In genomic region chr9:107316795-107317661, GRCh38 we compare ENCODE assay signal across 9 cellular contexts. TPM values are rescaled to one million over a fixed set of nuclear protein-coding genes. Genes with fewer than 3 reads are reported as not detected.
DNase-seq lines count a peak whose midpoint lies in the region; ATAC-seq and TF ChIP-seq lines count a peak whose summit lies in the region.
"Had no signal": no experiment of that assay in that cellular context is flagged by ENCODE, and none has a peak within 500 bp of the region (broad histone marks: within the 10 kb centered on the region; RNA-seq: fewer than 3 reads in every experiment).

No MANE protein-coding gene starts in this region.

- peaks cover 7% of the 10 kb centered on the region for H3K4me1 ChIP-seq in CD4-positive, alpha-beta memory T cell (ENCODE audit: insufficient read depth, low read length)
- H3K4me1 ChIP-seq in naive thymus-derived CD4-positive, alpha-beta T cell (ENCODE audit: control insufficient read depth in 2 of 2, insufficient read depth in 2 of 2, low read length in 2 of 2), result no peaks in the 10 kb centered on the region
- H3K4me1 ChIP-seq in A673 (ENCODE audit: insufficient read depth, low read length, poor library complexity, severe bottlenecking), result no peaks in the 10 kb centered on the region
- no peaks in the 10 kb centered on the region for H3K4me1 ChIP-seq in tibial artery

- H3K27ac ChIP-seq in CD4-positive, alpha-beta memory T cell (ENCODE audit: low read depth, low read length), result no peak overlapping the region
- no peak overlapping the region for H3K27ac ChIP-seq in naive thymus-derived CD4-positive, alpha-beta T cell (ENCODE audit: low read depth, low read length)
- no peak overlapping the region for H3K27ac ChIP-seq in A673 (ENCODE audit: low read depth, low read length, poor library complexity, severe bottlenecking)
- no peak overlapping the region for H3K27ac ChIP-seq in tibial artery

- H3K27me3 Mint-ChIP-seq in CD4-positive, alpha-beta memory T cell, result no peaks in the 10 kb centered on the region
- no peaks in the 10 kb centered on the region for H3K27me3 Mint-ChIP-seq in activated naive CD8-positive, alpha-beta T cell treated with anti-CD3 and anti-CD28 coated beads, Interleukin-2, amount 10 ng/mL, durations not matched to agents 7 days and 5 days
- H3K27me3 Mint-ChIP-seq in naive thymus-derived CD4-positive, alpha-beta T cell, result no peaks in the 10 kb centered on the region

- peaks cover 42 to 64% (median 57%) of the 10 kb centered on the region in 4 donors for H3K4me1 Mint-ChIP-seq in CD4-positive, alpha-beta memory T cell
- peaks cover 30% of the 10 kb centered on the region for H3K4me1 Mint-ChIP-seq in activated naive CD8-positive, alpha-beta T cell treated with anti-CD3 and anti-CD28 coated beads, Interleukin-2, amount 10 ng/mL, durations not matched to agents 7 days and 5 days
- H3K4me1 Mint-ChIP-seq in naive thymus-derived CD4-positive, alpha-beta T cell, result peaks cover 30 to 70% (median 55%) of the 10 kb centered on the region in 7 donors

- peak; percentile 37 for ATAC-seq in GM19351 (IDR thresholded peaks at IDR 0.05; ENCODE audit: unreplicated experiment)
- no peak for ATAC-seq in activated naive CD8-positive, alpha-beta T cell treated with anti-CD3 and anti-CD28 coated beads, Interleukin-2, amount 10 ng/mL, durations not matched to agents 7 days and 5 days (ENCODE audit: low read depth)
- ATAC-seq in naive thymus-derived CD4-positive, alpha-beta T cell, result no peak

- H3K36me3 ChIP-seq in CD4-positive, alpha-beta memory T cell (ENCODE audit: insufficient read depth, low read length), result peaks cover 15% of the 10 kb centered on the region
- peaks cover 0 to 21% (median 13%) of the 10 kb centered on the region in 3 experiments for H3K36me3 ChIP-seq in naive thymus-derived CD4-positive, alpha-beta T cell (ENCODE audit: control insufficient read depth in 2 of 3, insufficient read depth in 3 of 3, low read length in 3 of 3)
- H3K36me3 ChIP-seq in A673 (ENCODE audit: insufficient read depth, low read length, poor library complexity, severe bottlenecking), result peaks cover 68% of the 10 kb centered on the region
- peaks cover 24 to 73% (median 30%) of the 10 kb centered on the region in 3 donors for H3K36me3 ChIP-seq in tibial artery

- POLR2A ChIA-PET in CD4-positive, alpha-beta memory T cell (lab: Charles Lee; ENCODE audit: partially characterized antibody), result no interaction called here
- POLR2A ChIA-PET in activated naive CD8-positive, alpha-beta T cell treated with anti-CD3 and anti-CD28 coated beads, Interleukin-2, amount 10 ng/mL, durations not matched to agents 7 days and 5 days (lab: Charles Lee), result no interaction called here
- POLR2A ChIA-PET in naive thymus-derived CD4-positive, alpha-beta T cell (lab: Charles Lee), result interaction anchor here (0.7 kb wide), 1 partner anchor 40 kb away, joined by 5 read pairs; no protein-coding TSS in a partner anchor
- POLR2A ChIA-PET in A673 (lab: Charles Lee; ENCODE audit: low non-redundant PET), result no interaction called here

- no TSS peak for BruUV-seq in A673 (replicated peaks; lab: Mats Ljungman, UMichigan)

- intact Hi-C loops in CD4-positive, alpha-beta memory T cell (cut with micrococcal nuclease), result no loop called here
- intact Hi-C loops in naive thymus-derived CD4-positive, alpha-beta T cell (cut with micrococcal nuclease), result no loop called here
- intact Hi-C loops in A673 (cut with micrococcal nuclease; ENCODE audit: unreplicated experiment) (no loop called here), tibial artery (cut with DNase I; ENCODE audit: low total_unique reads) (no loop called here)

- peak overlapping the region in 6 of 7 donors; percentile 1 to 86 (median 43) for H3K27ac Mint-ChIP-seq in CD4-positive, alpha-beta memory T cell
- peak overlapping the region; percentile 29 for H3K27ac Mint-ChIP-seq in activated naive CD8-positive, alpha-beta T cell treated with anti-CD3 and anti-CD28 coated beads, Interleukin-2, amount 10 ng/mL, durations not matched to agents 7 days and 5 days
- peak overlapping the region; percentile 7 to 74 (median 47) for H3K27ac Mint-ChIP-seq in naive thymus-derived CD4-positive, alpha-beta T cell

- CTCF ChIA-PET in CD4-positive, alpha-beta memory T cell (lab: Charles Lee; ENCODE audit: partially characterized antibody), result interaction anchor here (0.8 kb wide), 1 partner anchor 24 kb away, joined by 5 read pairs; no protein-coding TSS in a partner anchor
- CTCF ChIA-PET in naive thymus-derived CD4-positive, alpha-beta T cell (lab: Charles Lee), result no interaction called here
- CTCF ChIA-PET in A673 (lab: Charles Lee), result no interaction called here

- peaks cover 65 to 77% of the 10 kb centered on the region in 2 donors for H3K36me3 Mint-ChIP-seq in CD4-positive, alpha-beta memory T cell
- H3K36me3 Mint-ChIP-seq in activated naive CD8-positive, alpha-beta T cell treated with anti-CD3 and anti-CD28 coated beads, Interleukin-2, amount 10 ng/mL, durations not matched to agents 7 days and 5 days, result peaks cover 60% of the 10 kb centered on the region
- H3K36me3 Mint-ChIP-seq in naive thymus-derived CD4-positive, alpha-beta T cell, result peaks cover 14 to 69% (median 50%) of the 10 kb centered on the region in 5 donors

- H3K9me3 ChIP-seq in CD4-positive, alpha-beta memory T cell (ENCODE audit: control insufficient read depth in 1 of 2, low read length in 2 of 2), result no peaks in the 10 kb centered on the region
- no peaks in the 10 kb centered on the region for H3K9me3 ChIP-seq in naive thymus-derived CD4-positive, alpha-beta T cell (ENCODE audit: control insufficient read depth in 2 of 3, low read length in 3 of 3)
- H3K9me3 ChIP-seq in A673 (ENCODE audit: low read depth, low read length, poor library complexity, severe bottlenecking) (no peaks in the 10 kb centered on the region), tibial artery (no peaks in the 10 kb centered on the region)

- no peak for DNase-seq in CD4-positive, alpha-beta memory T cell
- no peak for DNase-seq in activated naive CD8-positive, alpha-beta T cell treated with anti-CD3 and anti-CD28 coated beads, Interleukin-2, amount 10 ng/mL, durations not matched to agents 7 days and 5 days
- DNase-seq in naive thymus-derived CD4-positive, alpha-beta T cell, result no peak
- no peak for DNase-seq in OCI-M1 (lab: John Stamatoyannopoulos, UW)
- no peak for DNase-seq in A673 (ENCODE audit: low spot score)
- no peak for DNase-seq in tibial artery
- DNase-seq: NCI-H345; stimulated activated CD4-positive, alpha-beta T cell treated with anti-CD3 and anti-CD28 coated beads, Interleukin-15, amount 100 ng/mL, for 24 hours had no signal

- H3K4me3 ChIP-seq in CD4-positive, alpha-beta memory T cell (ENCODE audit: low read length in 2 of 2), result no peak overlapping the region
- no peak overlapping the region for H3K4me3 ChIP-seq in naive thymus-derived CD4-positive, alpha-beta T cell (ENCODE audit: low read length)
- H3K4me3 ChIP-seq in A673 (ENCODE audit: low read depth, low read length, poor library complexity, severe bottlenecking) (no peak overlapping the region), tibial artery (no peak overlapping the region)

- peaks cover 0 to 2% (median 0%) of the 10 kb centered on the region in 8 donors for H3K9me3 Mint-ChIP-seq in CD4-positive, alpha-beta memory T cell
- H3K9me3 Mint-ChIP-seq in activated naive CD8-positive, alpha-beta T cell treated with anti-CD3 and anti-CD28 coated beads, Interleukin-2, amount 10 ng/mL, durations not matched to agents 7 days and 5 days, result no peaks in the 10 kb centered on the region
- H3K9me3 Mint-ChIP-seq in naive thymus-derived CD4-positive, alpha-beta T cell, result peaks cover 0 to 2% (median 0%) of the 10 kb centered on the region in 11 donors

- H3K4me3 Mint-ChIP-seq in CD4-positive, alpha-beta memory T cell, result peak overlapping the region in 1 of 8 donors; percentile 4
- H3K4me3 Mint-ChIP-seq in activated naive CD8-positive, alpha-beta T cell treated with anti-CD3 and anti-CD28 coated beads, Interleukin-2, amount 10 ng/mL, durations not matched to agents 7 days and 5 days, result no peak overlapping the region
- peak overlapping the region in 4 of 10 donors; percentile 2 to 34 (median 14) for H3K4me3 Mint-ChIP-seq in naive thymus-derived CD4-positive, alpha-beta T cell

- TF ChIP-seq CTCF in A673 (conservative IDR thresholded peaks at IDR 0.05; ENCODE audit: low read depth, low read length) (no peak), tibial artery (IDR thresholded peaks at IDR 0.05) (no peak)

- H3K27me3 ChIP-seq in CD4-positive, alpha-beta memory T cell (ENCODE audit: insufficient read depth, low read length), result no peaks in the 10 kb centered on the region
- no peaks in the 10 kb centered on the region for H3K27me3 ChIP-seq in naive thymus-derived CD4-positive, alpha-beta T cell (ENCODE audit: control insufficient read depth in 2 of 2, insufficient read depth in 2 of 2, low read length in 2 of 2)
- H3K27me3 ChIP-seq in A673 (replicated peaks; ENCODE audit: insufficient read depth, low read depth, low read length, poor library complexity), result no peaks in the 10 kb centered on the region
- H3K27me3 ChIP-seq in tibial artery, result no peaks in the 10 kb centered on the region

RNA-seq across cellular contexts. Expression of gene RAD23B, which starts 33.9 kb away (rescaled TPM):
- 10 to 100 TPM; 49.5 to 54.2 TPM for total RNA-seq in CD4-positive, alpha-beta memory T cell
- polyA plus RNA-seq in CD4-positive, alpha-beta memory T cell, result 10 to 100 TPM in 1 of 2 donors, 1 to 10 TPM in 1; 8.1 to 12.0 TPM
- 10 to 100 TPM; 86.4 to 86.7 TPM for total RNA-seq in activated naive CD8-positive, alpha-beta T cell treated with anti-CD3 and anti-CD28 coated beads, Interleukin-2, amount 10 ng/mL, durations not matched to agents 7 days and 5 days
- total RNA-seq in naive thymus-derived CD4-positive, alpha-beta T cell, result 100 to 1,000 TPM in 1 of 5 experiments, 10 to 100 TPM in 4; 48.7 to 102 (median 55.6) TPM
- polyA plus RNA-seq in naive thymus-derived CD4-positive, alpha-beta T cell, result 10 to 100 TPM in 1 of 2 donors, 1 to 10 TPM in 1; 8.9 to 15.1 TPM
- total RNA-seq in A673 (2021), result 146 and 151 TPM in 2 replicates
